ENCODE assay signal across 11 cellular contexts in the genomic region with DNA sequence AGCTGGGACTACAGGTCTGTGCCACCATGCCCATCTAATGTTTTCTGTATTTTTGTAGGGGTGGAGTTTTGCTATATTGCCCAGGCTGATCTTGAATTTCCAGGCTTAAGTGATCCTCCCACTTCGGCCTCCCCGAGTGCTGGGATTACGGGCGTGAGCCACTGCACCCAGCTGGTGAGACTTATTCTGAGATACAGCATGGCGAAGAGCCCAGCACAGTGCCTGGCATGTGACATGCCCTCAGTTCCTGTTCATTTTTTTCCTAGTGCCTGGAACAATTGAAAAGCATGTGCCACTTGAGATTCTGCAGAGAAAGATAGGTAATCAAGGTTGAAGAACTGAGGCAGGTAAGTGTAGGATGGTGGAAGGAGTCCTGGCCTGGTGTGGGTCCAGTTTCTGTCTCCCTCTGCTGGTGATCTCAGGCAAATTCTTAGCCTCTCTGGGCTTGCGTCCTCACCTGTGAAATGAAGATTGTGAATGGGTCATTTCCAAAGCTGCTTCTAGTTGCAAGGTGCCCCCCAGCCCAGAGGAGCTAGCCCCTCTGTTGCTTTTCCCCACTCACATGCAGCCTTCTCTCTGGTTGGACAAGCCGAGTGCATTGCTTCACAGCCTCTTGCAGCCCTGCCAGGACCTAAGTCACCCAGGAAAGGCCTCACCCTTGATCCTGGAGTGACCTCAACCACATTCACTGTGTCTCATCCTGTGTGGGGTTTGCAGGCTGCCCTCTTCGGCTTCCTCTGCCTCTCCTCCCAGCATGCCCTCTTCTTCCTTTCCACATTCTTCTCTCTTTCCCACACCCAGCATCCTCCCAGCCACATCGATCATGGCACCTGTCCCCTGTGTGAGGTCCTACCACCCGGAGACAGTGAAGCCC. TPM values are rescaled to one million over a fixed set of nuclear protein-coding genes. Genes with fewer than 3 reads are reported as not detected.
A peak's percentile ranks its signal among the peaks of the same experiment; 100 is the strongest.
DNase-seq lines count a peak whose midpoint lies in the region; ATAC-seq and TF ChIP-seq lines count a peak whose summit lies in the region.
"Had no signal": no experiment of that assay in that cellular context is flagged by ENCODE, and none has a peak within 500 bp of the region (broad histone marks: within the 10 kb centered on the region; RNA-seq: fewer than 3 reads in every experiment).

No MANE protein-coding gene starts in this region.

- peak overlapping the region; percentile 25 for H3K4me2 ChIP-seq in OCI-LY3 (ENCODE audit: low read length)
- H3K4me2 ChIP-seq: BLaER1 treated with 17β-estradiol and CSF1 and Interleukin-3, amounts not matched to agents 10 nM and 100 nM had no signal

- no peak overlapping the region for H2AFZ ChIP-seq in OCI-LY3 (ENCODE audit: low read depth, low read length)

- H3K9me3 ChIP-seq in cardiac muscle cell (ENCODE audit: low read depth) (no peaks in the 10 kb centered on the region), heart left ventricle (no peaks in the 10 kb centered on the region), OCI-LY3 (ENCODE audit: insufficient read depth, low read length) (no peaks in the 10 kb centered on the region)

- no peak for DNase-seq in cardiac muscle cell (ENCODE audit: low read depth in 1 of 2, low spot score in 1 of 2)
- no peak for DNase-seq in heart left ventricle
- no peak for DNase-seq in epithelial cell of proximal tubule (ENCODE audit: low read depth)
- peak; percentile 18 for DNase-seq in ureter (ENCODE audit: low spot score)
- DNase-seq in NCI-H526 treated with DMSO at 0.1 percent for 48 hours (lab: John Stamatoyannopoulos, UW), result no peak
- no peak for DNase-seq in GM03348 (ENCODE audit: low spot score)
- no peak for DNase-seq in GM19238 (ENCODE audit: insufficient read length, low spot score)
- DNase-seq: activated gamma-delta T cell treated with Interleukin-2 at 50 U/mL for 16 hours; stimulated activated CD4-positive, alpha-beta T cell treated with anti-CD3 and anti-CD28 coated beads, Interleukin-1b, Interleukin-23, amount 100 ng/mL, for 48 hours had no signal

- TF ChIP-seq CTCF in cardiac muscle cell (IDR thresholded peaks at IDR 0.05; ENCODE audit: low read depth, low read length) (peak; percentile 34), heart left ventricle (IDR thresholded peaks at IDR 0.05) (no peak), OCI-LY3 (IDR thresholded peaks at IDR 0.05; ENCODE audit: low read depth, low read length) (peak; percentile 64), epithelial cell of proximal tubule (conservative IDR thresholded peaks at IDR 0.05; ENCODE audit: low read depth, low read length) (peak; percentile 50)

- H3K27ac ChIP-seq in cardiac muscle cell, result no peak overlapping the region
- no peak overlapping the region for H3K27ac ChIP-seq in heart left ventricle
- no peak overlapping the region for H3K27ac ChIP-seq in OCI-LY3 (ENCODE audit: low read length)
- H3K27ac ChIP-seq: BLaER1 treated with 17β-estradiol and CSF1 and Interleukin-3, amounts not matched to agents 10 nM and 100 nM had no signal

- intact Hi-C loops in heart left ventricle (cut with DNase I), result no loop called here

- H3K4me3 ChIP-seq in cardiac muscle cell, result no peak overlapping the region
- no peak overlapping the region for H3K4me3 ChIP-seq in heart left ventricle
- no peak overlapping the region for H3K4me3 ChIP-seq in OCI-LY3 (ENCODE audit: low read length)
- H3K4me3 ChIP-seq in epithelial cell of proximal tubule (ENCODE audit: low read depth, low read length), result no peak overlapping the region
- H3K4me3 ChIP-seq: BLaER1 treated with 17β-estradiol and CSF1 and Interleukin-3, amounts not matched to agents 10 nM and 100 nM had no signal

- WGBS in heart left ventricle, 4 donors, result 78 to 84% (median 79%) methylated on average over 10 of the region's 10 CpGs

- H3K27me3 ChIP-seq in cardiac muscle cell (peaks cover 45% of the 10 kb centered on the region), heart left ventricle (peaks cover 9 to 41% (median 16%) of the 10 kb centered on the region in 9 donors), OCI-LY3 (ENCODE audit: low read depth, low read length) (0 out of 2 replicates have a peak, but pooled peaks cover 3% of the 10 kb centered on the region)

- no peaks in the 10 kb centered on the region for H3K36me3 ChIP-seq in cardiac muscle cell
- no peaks in the 10 kb centered on the region for H3K36me3 ChIP-seq in heart left ventricle
- H3K36me3 ChIP-seq in OCI-LY3 (replicated peaks; ENCODE audit: low read depth, low read length), result no peaks in the 10 kb centered on the region
- H3K36me3 ChIP-seq: BLaER1 treated with 17β-estradiol and CSF1 and Interleukin-3, amounts not matched to agents 10 nM and 100 nM had no signal

- no peaks in the 10 kb centered on the region for H3K4me1 ChIP-seq in cardiac muscle cell (ENCODE audit: low read depth)
- peaks cover 0 to 7% (median 2%) of the 10 kb centered on the region in 12 donors for H3K4me1 ChIP-seq in heart left ventricle
- H3K4me1 ChIP-seq in OCI-LY3 (ENCODE audit: low read length), result peaks cover 9% of the 10 kb centered on the region
- H3K4me1 ChIP-seq: BLaER1 treated with 17β-estradiol and CSF1 and Interleukin-3, amounts not matched to agents 10 nM and 100 nM had no signal

- ATAC-seq in heart left ventricle, result no peak

- H3K9ac ChIP-seq in OCI-LY3 (ENCODE audit: low read length), result no peak overlapping the region
- H3K9ac ChIP-seq: BLaER1 treated with 17β-estradiol and CSF1 and Interleukin-3, amounts not matched to agents 10 nM and 100 nM had no signal

- no peak for TF ChIP-seq POLR2A in heart left ventricle (IDR thresholded peaks at IDR 0.05)

- no peaks in the 10 kb centered on the region for H3K79me2 ChIP-seq in OCI-LY3 (ENCODE audit: low read length)

- no peaks in the 10 kb centered on the region for H4K20me1 ChIP-seq in OCI-LY3 (ENCODE audit: insufficient read depth, low read length)
- H4K20me1 ChIP-seq: BLaER1 treated with 17β-estradiol and CSF1 and Interleukin-3, amounts not matched to agents 10 nM and 100 nM had no signal

RNA-seq across cellular contexts. Expression of a gene that starts 4.3 kb away (rescaled TPM):
- total RNA-seq in cardiac muscle cell (not detected in 2 replicates), heart left ventricle (1 to 10 TPM in 1 of 9 donors, under 1 TPM in 4, not detected in 4; 0.20 to 2.9 (median 0.76) TPM), epithelial cell of proximal tubule (0.07 TPM in 1 of 2 replicates, not detected in the other), ureter (1.1 TPM)
- polyA plus RNA-seq in cardiac muscle cell (0.23 TPM in 1 of 2 replicates, not detected in the other), heart left ventricle (1 to 10 TPM in 1 of 2 donors, under 1 TPM in 1; 0.23 to 2.6 TPM)

Comparison
In these comparisons a context has a peak if more than half of its experiments do, and no peak if none do; other contexts are left out.
1. CTCF ChIP-seq: peak in cardiac muscle cell (single experiment), OCI-LY3 (single experiment) and epithelial cell of proximal tubule (single experiment); none in heart left ventricle (0 of 12).